In genomic region chr14:55805250-55805649, GRCh38 we compare ENCODE assay signal across 18 cellular contexts.
A peak's percentile ranks its signal among the peaks of the same experiment; 100 is the strongest.
DNase-seq lines count a peak whose midpoint lies in the region; ATAC-seq, FAIRE-seq and TF ChIP-seq lines count a peak whose summit lies in the region.
"Had no signal": no experiment of that assay in that cellular context is flagged by ENCODE, and none has a peak within 500 bp of the region (broad histone marks: within the 10 kb centered on the region; RNA-seq: fewer than 3 reads in every experiment).

No MANE protein-coding gene starts in this region.

- H3K4me2 ChIP-seq in K562 (ENCODE audit: insufficient read depth, low read length), result no peak overlapping the region
- no peak overlapping the region for H3K4me2 ChIP-seq in osteoblast (ENCODE audit: insufficient read depth, low read length)
- H3K4me2 ChIP-seq: PC-9 had no signal

- H3K4me3 Mint-ChIP-seq in CD4-positive, alpha-beta T cell, result no peak overlapping the region
- no peak overlapping the region for H3K4me3 Mint-ChIP-seq in Calu3 (ENCODE audit: low read depth, unreplicated experiment)
- no peak overlapping the region for H3K4me3 Mint-ChIP-seq in naive thymus-derived CD4-positive, alpha-beta T cell
- H3K4me3 Mint-ChIP-seq in naive thymus-derived CD8-positive, alpha-beta T cell, result no peak overlapping the region

- in situ Hi-C loops in K562 (cut with MboI), result no loop called here

- TF ChIP-seq RAD21 in K562 (CRISPR knock-in tag; conservative IDR thresholded peaks at IDR 0.05 in 1 of 2, IDR thresholded peaks at IDR 0.05 in 1 of 2), result no peak

- TF ChIP-seq EP300 in K562 (IDR thresholded peaks at IDR 0.05; ENCODE audit: low read length), result no peak

- H3K9me1 ChIP-seq in K562 (ENCODE audit: control insufficient read depth, insufficient read depth, low read length), result no peaks in the 10 kb centered on the region

- no peaks in the 10 kb centered on the region for H3K9me3 ChIP-seq in CD4-positive, alpha-beta T cell (ENCODE audit: control insufficient read depth, low read length)
- no peaks in the 10 kb centered on the region for H3K9me3 ChIP-seq in K562 (replicated peaks; ENCODE audit: control insufficient read depth, insufficient read depth, low read depth, low read length)
- no peaks in the 10 kb centered on the region for H3K9me3 ChIP-seq in naive thymus-derived CD4-positive, alpha-beta T cell (ENCODE audit: control insufficient read depth in 2 of 3, low read length in 3 of 3)
- no peaks in the 10 kb centered on the region for H3K9me3 ChIP-seq in osteoblast (ENCODE audit: low read depth, low read length)
- H3K9me3 ChIP-seq: SJCRH30 had no signal

- FAIRE-seq in K562 (lab: Jason Lieb, UNC), result no peak
- FAIRE-seq: H54 had no signal

- H3K27me3 ChIP-seq in CD4-positive, alpha-beta T cell (ENCODE audit: control insufficient read depth, insufficient read depth, low read length), result no peaks in the 10 kb centered on the region
- no peaks in the 10 kb centered on the region for H3K27me3 ChIP-seq in K562 (ENCODE audit: control insufficient read depth in 2 of 2, insufficient read depth in 2 of 2, low read length in 2 of 2)
- no peaks in the 10 kb centered on the region for H3K27me3 ChIP-seq in naive thymus-derived CD4-positive, alpha-beta T cell (ENCODE audit: control insufficient read depth in 2 of 2, insufficient read depth in 2 of 2, low read length in 2 of 2)
- peaks cover 4% of the 10 kb centered on the region for H3K27me3 ChIP-seq in osteoblast (ENCODE audit: insufficient read depth, low read length)
- H3K27me3 ChIP-seq: BLaER1 treated with 17β-estradiol and CSF1 and Interleukin-3, amounts not matched to agents 10 nM and 100 nM; SJCRH30 had no signal

- peaks cover 4% of the 10 kb centered on the region for H3K9me3 Mint-ChIP-seq in CD4-positive, alpha-beta T cell
- H3K9me3 Mint-ChIP-seq in Calu3 (ENCODE audit: low read depth, unreplicated experiment), result no peaks in the 10 kb centered on the region
- H3K9me3 Mint-ChIP-seq in naive thymus-derived CD4-positive, alpha-beta T cell, result peaks cover 0 to 36% (median 0%) of the 10 kb centered on the region in 11 donors
- H3K9me3 Mint-ChIP-seq in naive thymus-derived CD8-positive, alpha-beta T cell, result peaks cover 0 to 8% (median 0%) of the 10 kb centered on the region in 9 donors

- WGBS in K562 (ENCODE audit: insufficient coverage, low coverage, missing lambda C conversion rate), result 0% methylated on average over 2 of the region's 3 CpGs

- no peak overlapping the region for H3K4me3 ChIP-seq in K562
- H3K4me3 ChIP-seq in naive thymus-derived CD4-positive, alpha-beta T cell (ENCODE audit: low read length), result no peak overlapping the region
- no peak overlapping the region for H3K4me3 ChIP-seq in osteoblast (ENCODE audit: insufficient read depth, low read length)
- H3K4me3 ChIP-seq: BLaER1 treated with 17β-estradiol and CSF1 and Interleukin-3, amounts not matched to agents 10 nM and 100 nM; PC-9; SJCRH30 had no signal

- no peak for TF ChIP-seq POLR2A in K562 (conservative IDR thresholded peaks at IDR 0.05)

- H2AFZ ChIP-seq in K562 (ENCODE audit: low read depth, low read length) (no peak overlapping the region), osteoblast (ENCODE audit: low read length) (no peak overlapping the region)
- H2AFZ ChIP-seq: PC-9 had no signal

- H3K4me1 ChIP-seq in K562 (replicated peaks in 1 of 2; ENCODE audit: control insufficient read depth in 2 of 2, insufficient read depth in 2 of 2, low read length in 2 of 2) (peaks cover 4 to 15% of the 10 kb centered on the region in 2 experiments; a peak in 3 of 5 replicates), osteoblast (ENCODE audit: insufficient read depth, low read length) (no peaks in the 10 kb centered on the region)
- H3K4me1 ChIP-seq in naive thymus-derived CD4-positive, alpha-beta T cell (ENCODE audit: control insufficient read depth in 2 of 2, insufficient read depth in 2 of 2, low read length in 2 of 2), result peaks cover 16 to 17% of the 10 kb centered on the region in 2 donors

- ATAC-seq in CD4-positive, alpha-beta T cell (ENCODE audit: poor library complexity), result no peak
- ATAC-seq in K562 (no peak), HG03354 (IDR thresholded peaks at IDR 0.05; ENCODE audit: poor library complexity, severe bottlenecking, unreplicated experiment) (no peak)
- no peak for ATAC-seq in naive thymus-derived CD4-positive, alpha-beta T cell
- no peak for ATAC-seq in naive thymus-derived CD8-positive, alpha-beta T cell

- H3K27me3 Mint-ChIP-seq in CD4-positive, alpha-beta T cell, result no peaks in the 10 kb centered on the region
- H3K27me3 Mint-ChIP-seq in Calu3 (ENCODE audit: unreplicated experiment), result no peaks in the 10 kb centered on the region
- no peaks in the 10 kb centered on the region for H3K27me3 Mint-ChIP-seq in naive thymus-derived CD4-positive, alpha-beta T cell
- no peaks in the 10 kb centered on the region for H3K27me3 Mint-ChIP-seq in naive thymus-derived CD8-positive, alpha-beta T cell

- intact Hi-C loops in CD4-positive, alpha-beta T cell (cut with DNase I, micrococcal nuclease), result no loop called here
- intact Hi-C loops in Calu3 (cut with micrococcal nuclease; ENCODE audit: unreplicated experiment), result loop anchor here (10.0 kb wide), 1 partner anchor 170 kb away; no protein-coding TSS in a partner anchor
- intact Hi-C loops in K562 (cut with micrococcal nuclease), result no loop called here
- intact Hi-C loops in naive thymus-derived CD4-positive, alpha-beta T cell (cut with micrococcal nuclease), result loop anchor here (5.0 to 10.0 kb wide), 5 partner anchors 197 to 900 kb away; partner anchors contain the start of genes FBXO34 (in 1 of the 2), GCH1 (in 1 of the 2) and PELI2 (in 1 of the 2)

- H3K36me3 Mint-ChIP-seq in CD4-positive, alpha-beta T cell (ENCODE audit: low read depth), result no peaks in the 10 kb centered on the region
- H3K36me3 Mint-ChIP-seq in Calu3 (ENCODE audit: insufficient read depth, unreplicated experiment), result peaks cover 27% of the 10 kb centered on the region
- H3K36me3 Mint-ChIP-seq in naive thymus-derived CD4-positive, alpha-beta T cell, result peaks cover 0 to 57% (median 0%) of the 10 kb centered on the region in 5 donors
- H3K36me3 Mint-ChIP-seq in naive thymus-derived CD8-positive, alpha-beta T cell, result peaks cover 0 to 1% (median 0%) of the 10 kb centered on the region in 3 donors

- H3K36me3 ChIP-seq in K562 (ENCODE audit: control insufficient read depth, insufficient read depth, low read length), result no peaks in the 10 kb centered on the region
- H3K36me3 ChIP-seq in naive thymus-derived CD4-positive, alpha-beta T cell (ENCODE audit: control insufficient read depth in 2 of 3, insufficient read depth in 3 of 3, low read length in 3 of 3), result no peaks in the 10 kb centered on the region
- no peaks in the 10 kb centered on the region for H3K36me3 ChIP-seq in osteoblast (ENCODE audit: insufficient read depth, low read length)
- H3K36me3 ChIP-seq: BLaER1 treated with 17β-estradiol and CSF1 and Interleukin-3, amounts not matched to agents 10 nM and 100 nM; SJCRH30 had no signal

- POLR2A ChIA-PET in CD4-positive, alpha-beta T cell (lab: Charles Lee), result no interaction called here
- POLR2A ChIA-PET in K562 (lab: Yijun Ruan, JAX), result no interaction called here
- POLR2A ChIA-PET in naive thymus-derived CD4-positive, alpha-beta T cell (lab: Charles Lee), result interaction anchor here (0.5 kb wide), 1 partner anchor 740 kb away, joined by 3 read pairs; no protein-coding TSS in a partner anchor
- POLR2A ChIA-PET in naive thymus-derived CD8-positive, alpha-beta T cell (lab: Charles Lee), result no interaction called here

- no peak overlapping the region for H3K9ac ChIP-seq in K562 (ENCODE audit: insufficient read depth in 1 of 2, low read depth in 2 of 2, low read length in 2 of 2)
- H3K9ac ChIP-seq: BLaER1 treated with 17β-estradiol and CSF1 and Interleukin-3, amounts not matched to agents 10 nM and 100 nM had no signal

- no TSS peak for BruUV-seq in Calu3 (replicated peaks; lab: Mats Ljungman, UMichigan)
- BruUV-seq in K562 (replicated peaks; lab: Mats Ljungman, UMichigan), result no TSS peak

- no peak for TF ChIP-seq CTCF in CD4-positive, alpha-beta T cell (IDR thresholded peaks at IDR 0.05)
- TF ChIP-seq CTCF in Calu3 (IDR thresholded peaks at IDR 0.05; ENCODE audit: unreplicated experiment) (no peak), K562 (IDR thresholded peaks at IDR 0.05 in 2 of 3, conservative IDR thresholded peaks at IDR 0.05 in 1 of 3; ENCODE audit: insufficient read depth in 2 of 3, low read depth in 1 of 3, low read length in 3 of 3) (no peak), osteoblast (IDR thresholded peaks at IDR 0.05; ENCODE audit: extremely low read depth, low read depth, low read length) (no peak)

- CTCF ChIA-PET in CD4-positive, alpha-beta T cell (lab: Charles Lee), result no interaction called here
- CTCF ChIA-PET in Calu3 (lab: Charles Lee), result no interaction called here
- CTCF ChIA-PET in K562 (lab: Yijun Ruan, JAX; ENCODE audit: low intra/inter-chr PET ratio), result no interaction called here
- CTCF ChIA-PET in naive thymus-derived CD4-positive, alpha-beta T cell (lab: Charles Lee), result interaction anchor here (0.5 kb wide), 1 partner anchor 161 kb away, joined by 3 read pairs; no protein-coding TSS in a partner anchor

- no peak overlapping the region for H3K27ac ChIP-seq in CD4-positive, alpha-beta T cell (ENCODE audit: low read depth, low read length)
- H3K27ac ChIP-seq in K562 (ENCODE audit: extremely low read depth, low read depth, low read length) (no peak overlapping the region), osteoblast (ENCODE audit: low read depth, low read length) (no peak overlapping the region)
- no peak overlapping the region for H3K27ac ChIP-seq in naive thymus-derived CD4-positive, alpha-beta T cell (ENCODE audit: low read depth, low read length)
- H3K27ac ChIP-seq: BLaER1 treated with 17β-estradiol and CSF1 and Interleukin-3, amounts not matched to agents 10 nM and 100 nM; PC-9; SJCRH30 had no signal

- H3K79me2 ChIP-seq in K562 (ENCODE audit: control insufficient read depth, insufficient read depth, low read length), result no peaks in the 10 kb centered on the region
- H3K79me2 ChIP-seq in osteoblast (ENCODE audit: insufficient read depth, low read length), result no peaks in the 10 kb centered on the region

- DNase-seq in CD4-positive, alpha-beta T cell, result no peak
- DNase-seq in Calu3 (no peak), K562 (ENCODE audit: extremely low read depth in 1 of 4, low spot score in 3 of 4) (no peak), osteoblast (ENCODE audit: insufficient read length, low spot score, missing footprints) (no peak), GM19238 (ENCODE audit: insufficient read length, low spot score) (no peak)
- no peak for DNase-seq in naive thymus-derived CD4-positive, alpha-beta T cell
- no peak for DNase-seq in naive thymus-derived CD8-positive, alpha-beta T cell
- DNase-seq: DND-41, KG1, NCI-H1417, NCI-H187, NCI-H226, NCI-H524, PC-9, SJCRH30 had no signal

- peak overlapping the region; percentile 18 for H3K27ac Mint-ChIP-seq in CD4-positive, alpha-beta T cell
- H3K27ac Mint-ChIP-seq in Calu3 (ENCODE audit: unreplicated experiment), result peak overlapping the region; percentile 87
- peak overlapping the region in 7 of 9 donors; percentile 69 to 91 (median 84) for H3K27ac Mint-ChIP-seq in naive thymus-derived CD4-positive, alpha-beta T cell
- H3K27ac Mint-ChIP-seq in naive thymus-derived CD8-positive, alpha-beta T cell, result peak overlapping the region in 4 of 10 donors; percentile 68 to 91 (median 82)

- peaks cover 31% of the 10 kb centered on the region for H3K4me1 Mint-ChIP-seq in CD4-positive, alpha-beta T cell (ENCODE audit: low read depth)
- peaks cover 79% of the 10 kb centered on the region for H3K4me1 Mint-ChIP-seq in Calu3 (ENCODE audit: low read depth, unreplicated experiment)
- peaks cover 28 to 74% (median 36%) of the 10 kb centered on the region in 7 donors for H3K4me1 Mint-ChIP-seq in naive thymus-derived CD4-positive, alpha-beta T cell
- peaks cover 18 to 33% (median 22%) of the 10 kb centered on the region in 4 donors for H3K4me1 Mint-ChIP-seq in naive thymus-derived CD8-positive, alpha-beta T cell

- H4K20me1 ChIP-seq in K562 (replicated peaks; ENCODE audit: control insufficient read depth, insufficient read depth, low read length) (0 out of 2 replicates have a peak, but pooled peaks cover 3% of the 10 kb centered on the region), osteoblast (ENCODE audit: insufficient read depth, low read length) (no peaks in the 10 kb centered on the region)
- H4K20me1 ChIP-seq: BLaER1 treated with 17β-estradiol and CSF1 and Interleukin-3, amounts not matched to agents 10 nM and 100 nM had no signal

Comparison
In these comparisons a context has a peak if more than half of its experiments do, and no peak if none do; other contexts are left out.
1. intact Hi-C loops: an anchor here in Calu3 (10.0 kb wide) and naive thymus-derived CD4-positive, alpha-beta T cell (5.0 to 10.0 kb wide); none called in CD4-positive, alpha-beta T cell and K562.